ENCODE assay signal across 15 cellular contexts in the genomic region with DNA sequence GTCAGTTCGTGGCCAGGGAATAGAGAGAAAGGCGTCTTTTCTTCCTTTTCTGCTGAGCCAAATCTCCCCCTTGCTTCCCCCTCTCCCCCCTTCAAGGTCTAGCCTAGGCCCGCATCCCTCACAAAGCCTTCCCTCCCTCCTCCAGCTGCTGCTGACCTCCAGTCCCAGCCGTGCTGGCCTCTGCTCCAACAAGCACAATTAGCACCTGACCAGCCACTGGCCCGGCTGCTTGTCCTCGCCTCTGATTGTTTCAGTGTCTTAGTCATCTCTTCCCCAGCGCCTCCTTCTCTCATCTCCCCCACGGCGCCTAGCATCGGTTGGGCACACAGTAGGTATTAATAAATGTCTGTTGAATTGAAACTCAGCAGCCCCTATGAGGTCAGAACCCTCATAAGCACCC. TPM values are rescaled to one million over a fixed set of nuclear protein-coding genes. Genes with fewer than 3 reads are reported as not detected.
A peak's percentile ranks its signal among the peaks of the same experiment; 100 is the strongest.
DNase-seq lines count a peak whose midpoint lies in the region; ATAC-seq, FAIRE-seq and TF ChIP-seq lines count a peak whose summit lies in the region.
"Had no signal": no experiment of that assay in that cellular context is flagged by ENCODE, and none has a peak within 500 bp of the region (broad histone marks: within the 10 kb centered on the region; RNA-seq: fewer than 3 reads in every experiment).

No MANE protein-coding gene starts in this region.

- no peak for FAIRE-seq in GM19239 (lab: Jason Lieb, UNC)
- FAIRE-seq: endometrium, HTR-8/SVneo had no signal

- peak overlapping the region in 5 of 11 experiments; percentile 15 to 51 (median 29); a peak in 5 of 22 replicates for H3K9ac ChIP-seq in BLaER1 treated with 17β-estradiol and CSF1 and Interleukin-3, amounts not matched to agents 10 nM and 100 nM
- H3K9ac ChIP-seq in Loucy (ENCODE audit: low read depth, low read length, poor library complexity, severe bottlenecking) = peak overlapping the region; percentile 36

- H4K20me1 ChIP-seq in BLaER1 treated with 17β-estradiol and CSF1 and Interleukin-3, amounts not matched to agents 10 nM and 100 nM = peaks cover 53 to 84% (median 72%) of the 10 kb centered on the region in 11 experiments
- H4K20me1 ChIP-seq in Loucy (ENCODE audit: insufficient read depth, low read length, poor library complexity, severe bottlenecking) = peaks cover 34% of the 10 kb centered on the region

- H3K9me3 ChIP-seq in BLaER1 treated with 17β-estradiol and CSF1 and Interleukin-3, amounts not matched to agents 10 nM and 100 nM (replicated peaks in 1 of 11) = peaks cover 0 to 15% (median 7%) of the 10 kb centered on the region in 11 experiments; a peak in 9 of 22 replicates
- no peaks in the 10 kb centered on the region for H3K9me3 ChIP-seq in Loucy (ENCODE audit: insufficient read depth, low read depth, low read length)
- no peaks in the 10 kb centered on the region for H3K9me3 ChIP-seq in ovary
- H3K9me3 ChIP-seq: heart right ventricle, SJCRH30 had no signal

- peaks cover 46 to 64% (median 52%) of the 10 kb centered on the region in 10 experiments for H3K4me1 ChIP-seq in BLaER1 treated with 17β-estradiol and CSF1 and Interleukin-3, amounts not matched to agents 10 nM and 100 nM
- H3K4me1 ChIP-seq in Loucy (ENCODE audit: insufficient read depth, low read length, poor library complexity, severe bottlenecking) = peaks cover 25% of the 10 kb centered on the region
- peaks cover 5% of the 10 kb centered on the region for H3K4me1 ChIP-seq in ovary (ENCODE audit: insufficient read depth)

- peak overlapping the region; percentile 29 to 85 (median 44); a peak in 21 of 22 replicates for H3K4me2 ChIP-seq in BLaER1 treated with 17β-estradiol and CSF1 and Interleukin-3, amounts not matched to agents 10 nM and 100 nM
- H3K4me2 ChIP-seq in Loucy (ENCODE audit: low read depth, low read length, poor library complexity, severe bottlenecking) = peak overlapping the region; percentile 96

- no peak for TF ChIP-seq POLR2A in ovary (IDR thresholded peaks at IDR 0.05)

- ATAC-seq in HG03521 (IDR thresholded peaks at IDR 0.05; ENCODE audit: unreplicated experiment) = no peak
- ATAC-seq: HCT116 had no signal

- DNase-seq in dermis blood vessel endothelial cell (peak; percentile 67), ovary (peak; percentile 60 to 77 (median 69)), activated gamma-delta T cell treated with Interleukin-2 at 50 U/mL for 16 hours (no peak), GM19239 (ENCODE audit: insufficient read length, low spot score) (no peak), NCI-H187 treated with DMSO at 0.1 percent for 48 hours (lab: John Stamatoyannopoulos, UW) (no peak)
- DNase-seq: heart right ventricle, NCI-H1105, NCI-H526 treated with DMSO at 0.1 percent for 48 hours, SJCRH30 had no signal

- H3K4me3 ChIP-seq in BLaER1 treated with 17β-estradiol and CSF1 and Interleukin-3, amounts not matched to agents 10 nM and 100 nM = no peak overlapping the region; a peak in 1 of 20 replicates
- H3K4me3 ChIP-seq in Loucy (ENCODE audit: low read length, poor library complexity, severe bottlenecking) (no peak overlapping the region), ovary (no peak overlapping the region)
- H3K4me3 ChIP-seq: heart right ventricle, SJCRH30 had no signal

- TF ChIP-seq CTCF in Loucy (conservative IDR thresholded peaks at IDR 0.05; ENCODE audit: low read length) (no peak), ovary (IDR thresholded peaks at IDR 0.05) (no peak)

- H3K27ac ChIP-seq in BLaER1 treated with 17β-estradiol and CSF1 and Interleukin-3, amounts not matched to agents 10 nM and 100 nM = no peak overlapping the region; a peak in 1 of 22 replicates
- H3K27ac ChIP-seq in ovary = peak overlapping the region in 1 of 2 donors; percentile 49
- H3K27ac ChIP-seq: SJCRH30 had no signal

- intact Hi-C loops in ovary (cut with DNase I) = no loop called here

- no peaks in the 10 kb centered on the region for H3F3A ChIP-seq in Loucy (ENCODE audit: low read depth)

- 34 to 42% (median 36%) methylated on average over 10 of the region's 10 CpGs for WGBS in ovary, 3 donors

- TF ChIP-seq EP300 in ovary (IDR thresholded peaks at IDR 0.05) = no peak

- H2AFZ ChIP-seq in Loucy (ENCODE audit: low read length) = no peak overlapping the region

- H3K27me3 ChIP-seq in BLaER1 treated with 17β-estradiol and CSF1 and Interleukin-3, amounts not matched to agents 10 nM and 100 nM = peaks cover 25 to 53% (median 50%) of the 10 kb centered on the region in 11 experiments
- H3K27me3 ChIP-seq in Loucy (ENCODE audit: insufficient read depth, low read length, poor library complexity, severe bottlenecking) = no peaks in the 10 kb centered on the region
- no peaks in the 10 kb centered on the region for H3K27me3 ChIP-seq in ovary
- H3K27me3 ChIP-seq: heart right ventricle, SJCRH30 had no signal

- peaks cover 0 to 13% (median 0%) of the 10 kb centered on the region in 11 experiments; a peak in 4 of 22 replicates for H3K36me3 ChIP-seq in BLaER1 treated with 17β-estradiol and CSF1 and Interleukin-3, amounts not matched to agents 10 nM and 100 nM
- H3K36me3 ChIP-seq in Loucy (ENCODE audit: insufficient read depth, low read length) (no peaks in the 10 kb centered on the region), ovary (no peaks in the 10 kb centered on the region)
- H3K36me3 ChIP-seq: heart right ventricle, SJCRH30 had no signal

- peaks cover 87% of the 10 kb centered on the region for H3K79me2 ChIP-seq in Loucy (ENCODE audit: insufficient read depth, low read length)

- no peaks in the 10 kb centered on the region for H3K9me2 ChIP-seq in Loucy (replicated peaks; ENCODE audit: low read depth, low read length)

RNA-seq across cellular contexts. Expression of gene ELF4, which starts 4.2 kb away (rescaled TPM):
- 16.2 and 29.2 TPM in 2 replicates for total RNA-seq in dermis blood vessel endothelial cell
- 10 to 100 TPM in 6 of 7 donors, 1 to 10 TPM in 1; 9.3 to 24.2 (median 20.2) TPM for total RNA-seq in ovary
- 10 to 100 TPM; 13.0 to 25.6 TPM for polyA plus RNA-seq in ovary

RNA-seq across cellular contexts. Expression of gene AIFM1, which starts 59.6 kb away (rescaled TPM):
- 14.0 and 26.6 TPM in 2 replicates for total RNA-seq in dermis blood vessel endothelial cell
- total RNA-seq in ovary = 10 to 100 TPM in 6 of 7 donors, 1 to 10 TPM in 1; 5.2 to 25.6 (median 20.5) TPM
- polyA plus RNA-seq in ovary = 10 to 100 TPM; 11.7 to 51.4 TPM

Comparison
In these comparisons a context has a peak if more than half of its experiments do, and no peak if none do; other contexts are left out.
1. DNase-seq: peak in dermis blood vessel endothelial cell (single experiment) and ovary (5 of 5); none in activated gamma-delta T cell treated with Interleukin-2 at 50 U/mL for 16 hours (single experiment), GM19239 (single experiment) and NCI-H187 treated with DMSO at 0.1 percent for 48 hours (single experiment).